Comparison of ENCODE assay signal across 1 cellular context in genomic region chr14:23285530-23286019, GRCh38.
TF ChIP-seq lines count a peak whose summit lies in the region.

No MANE protein-coding gene starts in this region.

TF ChIP-seq in HepG2, 621 proteins besides CTCF, POLR2A, EP300 and RAD21 (continued from another document and continues in another):
- TF ChIP-seq DMTF1 (CRISPR knock-in tag; IDR thresholded peaks at IDR 0.05), result no peak
- TF ChIP-seq HOXA7 (CRISPR knock-in tag; IDR thresholded peaks at IDR 0.05), result no peak
- TF ChIP-seq ZNF160 (CRISPR knock-in tag; IDR thresholded peaks at IDR 0.05), result no peak
- no peak for TF ChIP-seq ZBTB46 (CRISPR knock-in tag; IDR thresholded peaks at IDR 0.05; ENCODE audit: borderline replicate concordance)
- no peak for TF ChIP-seq SOX5 (CRISPR knock-in tag; IDR thresholded peaks at IDR 0.05; ENCODE audit: borderline replicate concordance)
- TF ChIP-seq ZNF260 (CRISPR knock-in tag; IDR thresholded peaks at IDR 0.05; ENCODE audit: borderline replicate concordance, low read depth), result no peak
- no peak for TF ChIP-seq GMEB1 (CRISPR knock-in tag; IDR thresholded peaks at IDR 0.05; ENCODE audit: borderline replicate concordance)
- peak; percentile 27; the same call in 1 of the 2 replicates for TF ChIP-seq ZNF670 (CRISPR knock-in tag; IDR thresholded peaks at IDR 0.05; ENCODE audit: borderline replicate concordance)
- TF ChIP-seq DZIP1 (CRISPR knock-in tag; IDR thresholded peaks at IDR 0.05), result peak; percentile 13; the same call in 1 of the 2 replicates
- TF ChIP-seq MXD4 (CRISPR knock-in tag; IDR thresholded peaks at IDR 0.05), result no peak
- TF ChIP-seq ZNF354B (CRISPR knock-in tag; IDR thresholded peaks at IDR 0.05), result 0 out of 2 replicates have a peak, but pooled peaks have one; percentile 28
- TF ChIP-seq ZNF451 (CRISPR knock-in tag; IDR thresholded peaks at IDR 0.05), result no peak
- 0 out of 2 replicates have a peak, but pooled peaks have one; percentile 1 for TF ChIP-seq ZNF296 (CRISPR knock-in tag; conservative IDR thresholded peaks at IDR 0.05)
- TF ChIP-seq ZNF207 (IDR thresholded peaks at IDR 0.05; ENCODE audit: borderline replicate concordance), result no peak
- 0 out of 2 replicates have a peak, but pooled peaks have one; percentile 58 for TF ChIP-seq ZNF557 (CRISPR knock-in tag; IDR thresholded peaks at IDR 0.05)
- TF ChIP-seq HINFP (CRISPR knock-in tag; IDR thresholded peaks at IDR 0.05; ENCODE audit: low read depth), result 0 out of 2 replicates have a peak, but pooled peaks have one; percentile 5
- TF ChIP-seq NR2F6 (IDR thresholded peaks at IDR 0.05), result no peak
- TF ChIP-seq NR2F6 (CRISPR knock-in tag; IDR thresholded peaks at IDR 0.05), result no peak
- TF ChIP-seq CREBL2 (CRISPR knock-in tag; IDR thresholded peaks at IDR 0.05; ENCODE audit: borderline replicate concordance), result no peak
- TF ChIP-seq ZNF383 (CRISPR knock-in tag; IDR thresholded peaks at IDR 0.05; ENCODE audit: borderline replicate concordance), result no peak
- TF ChIP-seq UBTF (CRISPR knock-in tag; IDR thresholded peaks at IDR 0.05), result no peak; the same call in 1 of the 2 replicates
- peak; percentile 79; the same call in 1 of the 2 replicates for TF ChIP-seq MYC (CRISPR knock-in tag; IDR thresholded peaks at IDR 0.05; ENCODE audit: borderline replicate concordance)
- no peak; the same call in 1 of the 2 replicates for TF ChIP-seq BCL6 (CRISPR knock-in tag; IDR thresholded peaks at IDR 0.05)
- TF ChIP-seq ZBTB40 (IDR thresholded peaks at IDR 0.05), result no peak
- TF ChIP-seq ZBTB40 (CRISPR knock-in tag; IDR thresholded peaks at IDR 0.05), result peak; percentile 13; the same call in 1 of the 2 replicates
- TF ChIP-seq ZNF20 (CRISPR knock-in tag; IDR thresholded peaks at IDR 0.05), result no peak
- peak; percentile 44; the same call in 1 of the 2 replicates for TF ChIP-seq ARID2 (CRISPR knock-in tag; IDR thresholded peaks at IDR 0.05; ENCODE audit: borderline replicate concordance)
- TF ChIP-seq PBX3 (CRISPR knock-in tag; IDR thresholded peaks at IDR 0.05; ENCODE audit: borderline replicate concordance), result no peak
- TF ChIP-seq POLR2AphosphoS2 (IDR thresholded peaks at IDR 0.05; ENCODE audit: low read depth, low read length), result no peak
- TF ChIP-seq NCOA1 (CRISPR knock-in tag; IDR thresholded peaks at IDR 0.05), result no peak; the same call in 1 of the 2 replicates
